In the genomic region with DNA sequence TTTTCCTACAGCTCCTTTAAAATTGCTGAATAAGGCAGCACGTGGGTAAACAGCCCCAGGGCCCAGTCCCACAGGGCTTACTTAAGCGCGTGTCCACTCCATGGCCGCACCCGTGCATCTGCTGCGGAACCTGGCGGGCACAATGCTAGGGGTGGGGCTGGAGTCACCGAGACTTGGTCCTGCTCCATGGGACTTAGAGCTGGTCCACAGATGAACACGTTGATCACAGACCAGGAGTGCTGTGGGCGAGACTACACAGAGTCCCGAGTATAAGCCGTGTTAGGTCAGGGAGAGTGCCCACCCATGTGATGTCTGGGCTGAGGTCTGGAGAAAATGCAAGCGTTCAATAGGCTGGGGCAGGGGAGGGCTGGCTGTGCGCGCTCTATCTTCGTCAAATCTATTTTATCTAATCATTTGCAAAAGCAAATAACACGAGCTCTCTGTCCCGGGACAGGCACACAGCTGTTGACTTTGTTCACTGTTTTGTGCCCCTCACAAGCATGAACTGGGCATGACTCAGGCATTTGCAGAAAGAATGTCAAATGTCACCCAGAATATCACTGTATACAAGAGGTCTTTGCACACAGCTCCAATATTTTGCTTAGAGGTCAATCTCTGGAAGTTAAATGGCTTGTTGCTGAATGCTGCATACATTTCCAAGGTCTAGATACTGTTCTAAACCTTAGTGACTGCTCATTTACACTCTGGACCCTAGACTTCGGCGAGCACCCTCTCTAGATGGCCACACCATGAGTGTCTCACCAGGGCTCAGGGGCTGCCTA, we compare ENCODE assay signal across 1 cellular context.
TF ChIP-seq lines count a peak whose summit lies in the region.

No MANE protein-coding gene starts in this region.

TF ChIP-seq in HepG2, 621 proteins besides CTCF, POLR2A, EP300 and RAD21 (continued from another document and continues in another):
- TF ChIP-seq, protein P1, sequence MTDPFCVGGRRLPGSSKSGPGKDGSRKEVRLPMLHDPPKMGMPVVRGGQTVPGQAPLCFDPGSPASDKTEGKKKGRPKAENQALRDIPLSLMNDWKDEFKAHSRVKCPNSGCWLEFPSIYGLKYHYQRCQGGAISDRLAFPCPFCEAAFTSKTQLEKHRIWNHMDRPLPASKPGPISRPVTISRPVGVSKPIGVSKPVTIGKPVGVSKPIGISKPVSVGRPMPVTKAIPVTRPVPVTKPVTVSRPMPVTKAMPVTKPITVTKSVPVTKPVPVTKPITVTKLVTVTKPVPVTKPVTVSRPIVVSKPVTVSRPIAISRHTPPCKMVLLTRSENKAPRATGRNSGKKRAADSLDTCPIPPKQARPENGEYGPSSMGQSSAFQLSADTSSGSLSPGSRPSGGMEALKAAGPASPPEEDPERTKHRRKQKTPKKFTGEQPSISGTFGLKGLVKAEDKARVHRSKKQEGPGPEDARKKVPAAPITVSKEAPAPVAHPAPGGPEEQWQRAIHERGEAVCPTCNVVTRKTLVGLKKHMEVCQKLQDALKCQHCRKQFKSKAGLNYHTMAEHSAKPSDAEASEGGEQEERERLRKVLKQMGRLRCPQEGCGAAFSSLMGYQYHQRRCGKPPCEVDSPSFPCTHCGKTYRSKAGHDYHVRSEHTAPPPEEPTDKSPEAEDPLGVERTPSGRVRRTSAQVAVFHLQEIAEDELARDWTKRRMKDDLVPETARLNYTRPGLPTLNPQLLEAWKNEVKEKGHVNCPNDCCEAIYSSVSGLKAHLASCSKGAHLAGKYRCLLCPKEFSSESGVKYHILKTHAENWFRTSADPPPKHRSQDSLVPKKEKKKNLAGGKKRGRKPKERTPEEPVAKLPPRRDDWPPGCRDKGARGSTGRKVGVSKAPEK (CRISPR knock-in tag; IDR thresholded peaks at IDR 0.05; ENCODE audit: borderline replicate concordance), result no peak
- TF ChIP-seq, protein P2, sequence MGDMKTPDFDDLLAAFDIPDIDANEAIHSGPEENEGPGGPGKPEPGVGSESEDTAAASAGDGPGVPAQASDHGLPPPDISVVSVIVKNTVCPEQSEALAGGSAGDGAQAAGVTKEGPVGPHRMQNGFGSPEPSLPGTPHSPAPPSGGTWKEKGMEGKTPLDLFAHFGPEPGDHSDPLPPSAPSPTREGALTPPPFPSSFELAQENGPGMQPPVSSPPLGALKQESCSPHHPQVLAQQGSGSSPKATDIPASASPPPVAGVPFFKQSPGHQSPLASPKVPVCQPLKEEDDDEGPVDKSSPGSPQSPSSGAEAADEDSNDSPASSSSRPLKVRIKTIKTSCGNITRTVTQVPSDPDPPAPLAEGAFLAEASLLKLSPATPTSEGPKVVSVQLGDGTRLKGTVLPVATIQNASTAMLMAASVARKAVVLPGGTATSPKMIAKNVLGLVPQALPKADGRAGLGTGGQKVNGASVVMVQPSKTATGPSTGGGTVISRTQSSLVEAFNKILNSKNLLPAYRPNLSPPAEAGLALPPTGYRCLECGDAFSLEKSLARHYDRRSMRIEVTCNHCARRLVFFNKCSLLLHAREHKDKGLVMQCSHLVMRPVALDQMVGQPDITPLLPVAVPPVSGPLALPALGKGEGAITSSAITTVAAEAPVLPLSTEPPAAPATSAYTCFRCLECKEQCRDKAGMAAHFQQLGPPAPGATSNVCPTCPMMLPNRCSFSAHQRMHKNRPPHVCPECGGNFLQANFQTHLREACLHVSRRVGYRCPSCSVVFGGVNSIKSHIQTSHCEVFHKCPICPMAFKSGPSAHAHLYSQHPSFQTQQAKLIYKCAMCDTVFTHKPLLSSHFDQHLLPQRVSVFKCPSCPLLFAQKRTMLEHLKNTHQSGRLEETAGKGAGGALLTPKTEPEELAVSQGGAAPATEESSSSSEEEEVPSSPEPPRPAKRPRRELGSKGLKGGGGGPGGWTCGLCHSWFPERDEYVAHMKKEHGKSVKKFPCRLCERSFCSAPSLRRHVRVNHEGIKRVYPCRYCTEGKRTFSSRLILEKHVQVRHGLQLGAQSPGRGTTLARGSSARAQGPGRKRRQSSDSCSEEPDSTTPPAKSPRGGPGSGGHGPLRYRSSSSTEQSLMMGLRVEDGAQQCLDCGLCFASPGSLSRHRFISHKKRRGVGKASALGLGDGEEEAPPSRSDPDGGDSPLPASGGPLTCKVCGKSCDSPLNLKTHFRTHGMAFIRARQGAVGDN (CRISPR knock-in tag; IDR thresholded peaks at IDR 0.05), result peak; percentile 61
- TF ChIP-seq SIN3A (IDR thresholded peaks at IDR 0.05; ENCODE audit: borderline replicate concordance, low read depth, low read length) (no peak), ZSCAN22 (CRISPR knock-in tag; IDR thresholded peaks at IDR 0.05) (0 out of 2 replicates have a peak, but pooled peaks have one; percentile 39), KLF15 (CRISPR knock-in tag; IDR thresholded peaks at IDR 0.05; ENCODE audit: borderline replicate concordance) (no peak), ZC3H13 (CRISPR knock-in tag; IDR thresholded peaks at IDR 0.05) (no peak), HDAC2 (CRISPR knock-in tag; IDR thresholded peaks at IDR 0.05) (peak; percentile 84), ASH2L (IDR thresholded peaks at IDR 0.05; ENCODE audit: insufficient read length, low read depth, low read length) (peak; percentile 21), KAT8 (CRISPR knock-in tag; IDR thresholded peaks at IDR 0.05) (peak; percentile 70; the same call in 1 of the 2 replicates), SATB2 (CRISPR knock-in tag; IDR thresholded peaks at IDR 0.05) (no peak), NFE2L1 (CRISPR knock-in tag; IDR thresholded peaks at IDR 0.05; ENCODE audit: borderline replicate concordance) (peak; percentile 83; the same call in 1 of the 2 replicates), U2AF2 (IDR thresholded peaks at IDR 0.05; ENCODE audit: low read depth, low read length) (no peak), ZFP36L2 (CRISPR knock-in tag; IDR thresholded peaks at IDR 0.05) (no peak), RARG (CRISPR knock-in tag; IDR thresholded peaks at IDR 0.05; ENCODE audit: low read depth) (no peak), SMAD3 (CRISPR knock-in tag; IDR thresholded peaks at IDR 0.05) (peak; percentile 48; the same call in 1 of the 2 replicates), CHD2 (IDR thresholded peaks at IDR 0.05; ENCODE audit: low read depth, low read length) (no peak), ADNP (CRISPR knock-in tag; IDR thresholded peaks at IDR 0.05) (no peak), POLR2AphosphoS2 (IDR thresholded peaks at IDR 0.05; ENCODE audit: low read depth, low read length) (no peak), NR2C2 (CRISPR knock-in tag; IDR thresholded peaks at IDR 0.05; ENCODE audit: borderline replicate concordance) (peak; percentile 61), HNRNPUL1 (IDR thresholded peaks at IDR 0.05; ENCODE audit: low read depth, low read length) (no peak), KDM5A (IDR thresholded peaks at IDR 0.05; ENCODE audit: borderline replicate concordance, low read length) (no peak), NFIB (CRISPR knock-in tag; IDR thresholded peaks at IDR 0.05; ENCODE audit: borderline replicate concordance) (no peak), ZFP90 (CRISPR knock-in tag; IDR thresholded peaks at IDR 0.05; ENCODE audit: borderline replicate concordance) (no peak), YY1 (IDR thresholded peaks at IDR 0.05; ENCODE audit: insufficient read depth, insufficient replicate concordance, low read depth, low read length) (no peak), SNRNP70 (IDR thresholded peaks at IDR 0.05; ENCODE audit: low read depth, low read length) (no peak), MTA3 (CRISPR knock-in tag; IDR thresholded peaks at IDR 0.05) (no peak)
- TF ChIP-seq, protein P3, sequence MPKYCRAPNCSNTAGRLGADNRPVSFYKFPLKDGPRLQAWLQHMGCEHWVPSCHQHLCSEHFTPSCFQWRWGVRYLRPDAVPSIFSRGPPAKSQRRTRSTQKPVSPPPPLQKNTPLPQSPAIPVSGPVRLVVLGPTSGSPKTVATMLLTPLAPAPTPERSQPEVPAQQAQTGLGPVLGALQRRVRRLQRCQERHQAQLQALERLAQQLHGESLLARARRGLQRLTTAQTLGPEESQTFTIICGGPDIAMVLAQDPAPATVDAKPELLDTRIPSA (CRISPR knock-in tag; IDR thresholded peaks at IDR 0.05; ENCODE audit: borderline replicate concordance), result no peak
- TF ChIP-seq, protein P4, sequence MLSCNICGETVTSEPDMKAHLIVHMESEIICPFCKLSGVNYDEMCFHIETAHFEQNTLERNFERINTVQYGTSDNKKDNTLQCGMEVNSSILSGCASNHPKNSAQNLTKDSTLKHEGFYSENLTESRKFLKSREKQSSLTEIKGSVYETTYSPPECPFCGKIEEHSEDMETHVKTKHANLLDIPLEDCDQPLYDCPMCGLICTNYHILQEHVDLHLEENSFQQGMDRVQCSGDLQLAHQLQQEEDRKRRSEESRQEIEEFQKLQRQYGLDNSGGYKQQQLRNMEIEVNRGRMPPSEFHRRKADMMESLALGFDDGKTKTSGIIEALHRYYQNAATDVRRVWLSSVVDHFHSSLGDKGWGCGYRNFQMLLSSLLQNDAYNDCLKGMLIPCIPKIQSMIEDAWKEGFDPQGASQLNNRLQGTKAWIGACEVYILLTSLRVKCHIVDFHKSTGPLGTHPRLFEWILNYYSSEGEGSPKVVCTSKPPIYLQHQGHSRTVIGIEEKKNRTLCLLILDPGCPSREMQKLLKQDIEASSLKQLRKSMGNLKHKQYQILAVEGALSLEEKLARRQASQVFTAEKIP (CRISPR knock-in tag; IDR thresholded peaks at IDR 0.05; ENCODE audit: borderline replicate concordance), result no peak
- TF ChIP-seq, protein P5, sequence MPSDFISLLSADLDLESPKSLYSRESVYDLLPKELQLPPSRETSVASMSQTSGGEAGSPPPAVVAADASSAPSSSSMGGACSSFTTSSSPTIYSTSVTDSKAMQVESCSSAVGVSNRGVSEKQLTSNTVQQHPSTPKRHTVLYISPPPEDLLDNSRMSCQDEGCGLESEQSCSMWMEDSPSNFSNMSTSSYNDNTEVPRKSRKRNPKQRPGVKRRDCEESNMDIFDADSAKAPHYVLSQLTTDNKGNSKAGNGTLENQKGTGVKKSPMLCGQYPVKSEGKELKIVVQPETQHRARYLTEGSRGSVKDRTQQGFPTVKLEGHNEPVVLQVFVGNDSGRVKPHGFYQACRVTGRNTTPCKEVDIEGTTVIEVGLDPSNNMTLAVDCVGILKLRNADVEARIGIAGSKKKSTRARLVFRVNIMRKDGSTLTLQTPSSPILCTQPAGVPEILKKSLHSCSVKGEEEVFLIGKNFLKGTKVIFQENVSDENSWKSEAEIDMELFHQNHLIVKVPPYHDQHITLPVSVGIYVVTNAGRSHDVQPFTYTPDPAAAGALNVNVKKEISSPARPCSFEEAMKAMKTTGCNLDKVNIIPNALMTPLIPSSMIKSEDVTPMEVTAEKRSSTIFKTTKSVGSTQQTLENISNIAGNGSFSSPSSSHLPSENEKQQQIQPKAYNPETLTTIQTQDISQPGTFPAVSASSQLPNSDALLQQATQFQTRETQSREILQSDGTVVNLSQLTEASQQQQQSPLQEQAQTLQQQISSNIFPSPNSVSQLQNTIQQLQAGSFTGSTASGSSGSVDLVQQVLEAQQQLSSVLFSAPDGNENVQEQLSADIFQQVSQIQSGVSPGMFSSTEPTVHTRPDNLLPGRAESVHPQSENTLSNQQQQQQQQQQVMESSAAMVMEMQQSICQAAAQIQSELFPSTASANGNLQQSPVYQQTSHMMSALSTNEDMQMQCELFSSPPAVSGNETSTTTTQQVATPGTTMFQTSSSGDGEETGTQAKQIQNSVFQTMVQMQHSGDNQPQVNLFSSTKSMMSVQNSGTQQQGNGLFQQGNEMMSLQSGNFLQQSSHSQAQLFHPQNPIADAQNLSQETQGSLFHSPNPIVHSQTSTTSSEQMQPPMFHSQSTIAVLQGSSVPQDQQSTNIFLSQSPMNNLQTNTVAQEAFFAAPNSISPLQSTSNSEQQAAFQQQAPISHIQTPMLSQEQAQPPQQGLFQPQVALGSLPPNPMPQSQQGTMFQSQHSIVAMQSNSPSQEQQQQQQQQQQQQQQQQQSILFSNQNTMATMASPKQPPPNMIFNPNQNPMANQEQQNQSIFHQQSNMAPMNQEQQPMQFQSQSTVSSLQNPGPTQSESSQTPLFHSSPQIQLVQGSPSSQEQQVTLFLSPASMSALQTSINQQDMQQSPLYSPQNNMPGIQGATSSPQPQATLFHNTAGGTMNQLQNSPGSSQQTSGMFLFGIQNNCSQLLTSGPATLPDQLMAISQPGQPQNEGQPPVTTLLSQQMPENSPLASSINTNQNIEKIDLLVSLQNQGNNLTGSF (CRISPR knock-in tag; IDR thresholded peaks at IDR 0.05), result no peak
- TF ChIP-seq, protein P6, sequence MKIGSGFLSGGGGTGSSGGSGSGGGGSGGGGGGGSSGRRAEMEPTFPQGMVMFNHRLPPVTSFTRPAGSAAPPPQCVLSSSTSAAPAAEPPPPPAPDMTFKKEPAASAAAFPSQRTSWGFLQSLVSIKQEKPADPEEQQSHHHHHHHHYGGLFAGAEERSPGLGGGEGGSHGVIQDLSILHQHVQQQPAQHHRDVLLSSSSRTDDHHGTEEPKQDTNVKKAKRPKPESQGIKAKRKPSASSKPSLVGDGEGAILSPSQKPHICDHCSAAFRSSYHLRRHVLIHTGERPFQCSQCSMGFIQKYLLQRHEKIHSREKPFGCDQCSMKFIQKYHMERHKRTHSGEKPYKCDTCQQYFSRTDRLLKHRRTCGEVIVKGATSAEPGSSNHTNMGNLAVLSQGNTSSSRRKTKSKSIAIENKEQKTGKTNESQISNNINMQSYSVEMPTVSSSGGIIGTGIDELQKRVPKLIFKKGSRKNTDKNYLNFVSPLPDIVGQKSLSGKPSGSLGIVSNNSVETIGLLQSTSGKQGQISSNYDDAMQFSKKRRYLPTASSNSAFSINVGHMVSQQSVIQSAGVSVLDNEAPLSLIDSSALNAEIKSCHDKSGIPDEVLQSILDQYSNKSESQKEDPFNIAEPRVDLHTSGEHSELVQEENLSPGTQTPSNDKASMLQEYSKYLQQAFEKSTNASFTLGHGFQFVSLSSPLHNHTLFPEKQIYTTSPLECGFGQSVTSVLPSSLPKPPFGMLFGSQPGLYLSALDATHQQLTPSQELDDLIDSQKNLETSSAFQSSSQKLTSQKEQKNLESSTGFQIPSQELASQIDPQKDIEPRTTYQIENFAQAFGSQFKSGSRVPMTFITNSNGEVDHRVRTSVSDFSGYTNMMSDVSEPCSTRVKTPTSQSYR (CRISPR knock-in tag; IDR thresholded peaks at IDR 0.05; ENCODE audit: borderline replicate concordance), result 0 out of 2 replicates have a peak, but pooled peaks have one; percentile 43
- TF ChIP-seq, protein P7, sequence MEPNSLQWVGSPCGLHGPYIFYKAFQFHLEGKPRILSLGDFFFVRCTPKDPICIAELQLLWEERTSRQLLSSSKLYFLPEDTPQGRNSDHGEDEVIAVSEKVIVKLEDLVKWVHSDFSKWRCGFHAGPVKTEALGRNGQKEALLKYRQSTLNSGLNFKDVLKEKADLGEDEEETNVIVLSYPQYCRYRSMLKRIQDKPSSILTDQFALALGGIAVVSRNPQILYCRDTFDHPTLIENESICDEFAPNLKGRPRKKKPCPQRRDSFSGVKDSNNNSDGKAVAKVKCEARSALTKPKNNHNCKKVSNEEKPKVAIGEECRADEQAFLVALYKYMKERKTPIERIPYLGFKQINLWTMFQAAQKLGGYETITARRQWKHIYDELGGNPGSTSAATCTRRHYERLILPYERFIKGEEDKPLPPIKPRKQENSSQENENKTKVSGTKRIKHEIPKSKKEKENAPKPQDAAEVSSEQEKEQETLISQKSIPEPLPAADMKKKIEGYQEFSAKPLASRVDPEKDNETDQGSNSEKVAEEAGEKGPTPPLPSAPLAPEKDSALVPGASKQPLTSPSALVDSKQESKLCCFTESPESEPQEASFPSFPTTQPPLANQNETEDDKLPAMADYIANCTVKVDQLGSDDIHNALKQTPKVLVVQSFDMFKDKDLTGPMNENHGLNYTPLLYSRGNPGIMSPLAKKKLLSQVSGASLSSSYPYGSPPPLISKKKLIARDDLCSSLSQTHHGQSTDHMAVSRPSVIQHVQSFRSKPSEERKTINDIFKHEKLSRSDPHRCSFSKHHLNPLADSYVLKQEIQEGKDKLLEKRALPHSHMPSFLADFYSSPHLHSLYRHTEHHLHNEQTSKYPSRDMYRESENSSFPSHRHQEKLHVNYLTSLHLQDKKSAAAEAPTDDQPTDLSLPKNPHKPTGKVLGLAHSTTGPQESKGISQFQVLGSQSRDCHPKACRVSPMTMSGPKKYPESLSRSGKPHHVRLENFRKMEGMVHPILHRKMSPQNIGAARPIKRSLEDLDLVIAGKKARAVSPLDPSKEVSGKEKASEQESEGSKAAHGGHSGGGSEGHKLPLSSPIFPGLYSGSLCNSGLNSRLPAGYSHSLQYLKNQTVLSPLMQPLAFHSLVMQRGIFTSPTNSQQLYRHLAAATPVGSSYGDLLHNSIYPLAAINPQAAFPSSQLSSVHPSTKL (CRISPR knock-in tag; IDR thresholded peaks at IDR 0.05), result peak; percentile 89
